In the genomic region with DNA sequence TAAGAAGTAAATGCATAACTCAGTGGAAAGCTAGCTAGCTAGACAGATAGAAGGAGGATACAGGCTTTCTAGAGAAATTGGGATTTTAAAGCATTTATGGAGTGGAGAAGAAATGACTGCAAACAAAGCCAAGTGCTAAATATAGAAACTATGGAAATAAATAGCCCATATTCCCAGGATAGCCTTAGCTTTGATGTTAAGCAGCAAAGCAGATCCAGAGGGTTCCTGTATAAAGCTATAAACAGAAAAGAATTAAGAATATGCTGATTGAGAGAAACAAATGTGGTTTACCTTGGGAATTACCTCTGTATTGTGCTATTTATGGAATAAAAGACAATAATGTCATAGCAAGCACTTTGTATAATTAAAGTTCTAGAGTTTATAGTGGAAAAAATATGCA, we compare ENCODE assay signal across 28 cellular contexts.
"Had no signal": no experiment of that assay in that cellular context is flagged by ENCODE, and none has a peak within 500 bp of the region (broad histone marks: within the 10 kb centered on the region; RNA-seq: fewer than 3 reads in every experiment).

No MANE protein-coding gene starts in this region.

- H3K27me3 ChIP-seq: esophagus squamous epithelium, neural progenitor cell, sigmoid colon, stomach, tibial nerve, upper lobe of right lung, uterus had no signal

- H3K4me2 ChIP-seq: neural progenitor cell had no signal

- H3K36me3 Mint-ChIP-seq: memory B cell; naive B cell; neural progenitor cell; stimulated activated effector memory CD8-positive, alpha-beta T cell treated with anti-CD3 and anti-CD28 coated beads, Interleukin-12 subunit alpha, Interleukin-12 subunit beta, amount 100 ng/mL, for 72 hours had no signal

- H3K27me3 Mint-ChIP-seq: naive B cell; natural killer cell treated with Interleukin-12 subunit alpha and Interleukin-12 subunit beta and Interleukin-15 and Interleukin-18, amount 100 ng/mL, for 72 hours; progenitor cell of endocrine pancreas had no signal

- H3K9ac ChIP-seq: neural progenitor cell, parathyroid adenoma had no signal

- H3K4me1 ChIP-seq: upper lobe of right lung, uterus had no signal

- H3K27ac Mint-ChIP-seq: memory B cell; naive B cell; natural killer cell treated with Interleukin-12 subunit alpha and Interleukin-12 subunit beta and Interleukin-15 and Interleukin-18, amount 100 ng/mL, for 72 hours; neural progenitor cell; progenitor cell of endocrine pancreas; stimulated activated effector memory CD8-positive, alpha-beta T cell treated with anti-CD3 and anti-CD28 coated beads, Interleukin-12 subunit alpha, Interleukin-12 subunit beta, amount 100 ng/mL, for 72 hours had no signal

- H3K36me3 ChIP-seq: esophagus squamous epithelium, neural progenitor cell, sigmoid colon, stomach, thoracic aorta, tibial nerve, upper lobe of right lung, uterus had no signal

- H3K4me3 ChIP-seq: coronary artery, esophagus squamous epithelium, lung, mucosa of descending colon, neural progenitor cell, sigmoid colon, stomach, thoracic aorta, tibial nerve, upper lobe of right lung, uterus had no signal

- H3K4me1 Mint-ChIP-seq: memory B cell, naive B cell had no signal

- DNase-seq: dermis blood vessel endothelial cell; effector memory CD4-positive, alpha-beta T cell; erythroblast; esophagus squamous epithelium; hypothalamus; immature natural killer cell; mucosa of descending colon; naive B cell; right cardiac atrium; sigmoid colon; stimulated activated CD4-positive, alpha-beta T cell treated with anti-CD3 and anti-CD28 coated beads, Interleukin-2, amount 100 ng/mL, for 24 hours; stimulated activated CD4-positive, alpha-beta T cell treated with anti-CD3 and anti-CD28 coated beads, Interleukin-4, amount 100 ng/mL, for 24 hours; stimulated activated naive CD4-positive, alpha-beta T cell treated with Interleukin-2 at 50 U/mL for 16 hours; stomach; upper lobe of right lung; uterus had no signal

- ATAC-seq: mucosa of descending colon; natural killer cell treated with Interleukin-12 subunit alpha and Interleukin-12 subunit beta and Interleukin-15 and Interleukin-18, amount 100 ng/mL, for 72 hours; right cardiac atrium; stimulated activated effector memory CD8-positive, alpha-beta T cell treated with anti-CD3 and anti-CD28 coated beads, Interleukin-12 subunit alpha, Interleukin-12 subunit beta, amount 100 ng/mL, for 72 hours; upper lobe of right lung had no signal

- H3K9me3 Mint-ChIP-seq: immature natural killer cell; memory B cell; neural progenitor cell; stimulated activated effector memory CD8-positive, alpha-beta T cell treated with anti-CD3 and anti-CD28 coated beads, Interleukin-12 subunit alpha, Interleukin-12 subunit beta, amount 100 ng/mL, for 72 hours had no signal

- H3K9me3 ChIP-seq: esophagus squamous epithelium, mucosa of descending colon, sigmoid colon, stomach, thoracic aorta, tibial nerve, upper lobe of right lung, uterus had no signal

- FAIRE-seq: frontal cortex, keratinocyte had no signal

- H3K27ac ChIP-seq: coronary artery, esophagus squamous epithelium, neural progenitor cell, parathyroid adenoma, stomach, thoracic aorta, tibial nerve, upper lobe of right lung had no signal

- H3K4me3 Mint-ChIP-seq: immature natural killer cell; memory B cell; naive B cell; natural killer cell treated with Interleukin-12 subunit alpha and Interleukin-12 subunit beta and Interleukin-15 and Interleukin-18, amount 100 ng/mL, for 72 hours; neural progenitor cell; stimulated activated effector memory CD8-positive, alpha-beta T cell treated with anti-CD3 and anti-CD28 coated beads, Interleukin-12 subunit alpha, Interleukin-12 subunit beta, amount 100 ng/mL, for 72 hours had no signal
